ENCODE assay signal across 11 cellular contexts in genomic region chr6:29751480-29751879, GRCh38.
A peak's percentile ranks its signal among the peaks of the same experiment; 100 is the strongest.
DNase-seq lines count a peak whose midpoint lies in the region; ATAC-seq and TF ChIP-seq lines count a peak whose summit lies in the region.
"Had no signal": no experiment of that assay in that cellular context is flagged by ENCODE, and none has a peak within 500 bp of the region (broad histone marks: within the 10 kb centered on the region; RNA-seq: fewer than 3 reads in every experiment).

No MANE protein-coding gene starts in this region.

- H4K20me1 ChIP-seq in KMS-11 (ENCODE audit: insufficient read depth), result no peaks in the 10 kb centered on the region

- H3K79me2 ChIP-seq in KMS-11 (ENCODE audit: insufficient read depth, low read depth), result no peaks in the 10 kb centered on the region

- ATAC-seq in HG03521 (IDR thresholded peaks at IDR 0.05; ENCODE audit: unreplicated experiment), result no peak

- no peaks in the 10 kb centered on the region for H3K36me3 ChIP-seq in KMS-11 (ENCODE audit: insufficient read depth)
- H3K36me3 ChIP-seq in neutrophil, result no peaks in the 10 kb centered on the region
- H3K36me3 ChIP-seq: thyroid gland had no signal

- no peak overlapping the region; the same call in 1 of the 2 replicates for H2AFZ ChIP-seq in KMS-11 (ENCODE audit: low read depth)

- no peaks in the 10 kb centered on the region for H3K9me3 ChIP-seq in neutrophil
- H3K9me3 ChIP-seq: thyroid gland had no signal

- TF ChIP-seq CTCF in KMS-11 (conservative IDR thresholded peaks at IDR 0.05; ENCODE audit: low read depth, low read length) (no peak), neutrophil (IDR thresholded peaks at IDR 0.05) (no peak)

- H3K27me3 ChIP-seq in KMS-11 (ENCODE audit: insufficient read depth, low read depth) (no peaks in the 10 kb centered on the region), neutrophil (peaks cover 83% of the 10 kb centered on the region)
- H3K27me3 ChIP-seq: thyroid gland had no signal

- H3K4me3 ChIP-seq in KMS-11 (IDR thresholded peaks at IDR 0.05; ENCODE audit: insufficient read depth, low read depth, low read length), result no peak overlapping the region
- no peak overlapping the region for H3K4me3 ChIP-seq in neutrophil (ENCODE audit: low read depth in 1 of 2, low read length in 1 of 2)

- peak; percentile 13 for DNase-seq in DMS53 (lab: John Stamatoyannopoulos, UW)
- DNase-seq in DMS53 treated with DMSO at 0.1 percent for 48 hours (lab: John Stamatoyannopoulos, UW; ENCODE audit: unreplicated experiment), result no peak
- peak; percentile 24 for DNase-seq in ecto neural progenitor cell (ENCODE audit: low spot score)
- no peak for DNase-seq in kidney tubule cell (ENCODE audit: low spot score)
- no peak for DNase-seq in NCI-H1105 treated with DMSO at 0.1 percent for 48 hours (lab: John Stamatoyannopoulos, UW)
- DNase-seq: NCI-H1694 treated with DMSO at 0.1 percent for 48 hours; stimulated activated CD4-positive, alpha-beta T cell treated with anti-CD3 and anti-CD28 coated beads, Interleukin-4, amount 100 ng/mL, for 24 hours; thyroid gland had no signal

- peak overlapping the region; percentile 76; the same call in 1 of the 2 replicates for H3K4me2 ChIP-seq in KMS-11

- no peak overlapping the region for H3K9ac ChIP-seq in KMS-11

- H3K4me1 ChIP-seq in KMS-11 (ENCODE audit: low read depth, poor library complexity, severe bottlenecking), result peaks cover 10% of the 10 kb centered on the region
- H3K4me1 ChIP-seq in neutrophil (ENCODE audit: control insufficient read depth in 1 of 2, insufficient read depth in 1 of 2, low read depth in 1 of 2, low read length in 1 of 2), result peaks cover 31 to 32% of the 10 kb centered on the region in 2 experiments

- H3K27ac ChIP-seq in KMS-11 (no peak overlapping the region), neutrophil (peak overlapping the region; percentile 74)

Comparison
In these comparisons a context has a peak if more than half of its experiments do, and no peak if none do; other contexts are left out.
1. DNase-seq: peak in DMS53 (single experiment) and ecto neural progenitor cell (single experiment); none in DMS53 treated with DMSO at 0.1 percent for 48 hours (single experiment), kidney tubule cell (single experiment) and NCI-H1105 treated with DMSO at 0.1 percent for 48 hours (single experiment).